1 cellular context compared by ENCODE assay signal in the genomic region with DNA sequence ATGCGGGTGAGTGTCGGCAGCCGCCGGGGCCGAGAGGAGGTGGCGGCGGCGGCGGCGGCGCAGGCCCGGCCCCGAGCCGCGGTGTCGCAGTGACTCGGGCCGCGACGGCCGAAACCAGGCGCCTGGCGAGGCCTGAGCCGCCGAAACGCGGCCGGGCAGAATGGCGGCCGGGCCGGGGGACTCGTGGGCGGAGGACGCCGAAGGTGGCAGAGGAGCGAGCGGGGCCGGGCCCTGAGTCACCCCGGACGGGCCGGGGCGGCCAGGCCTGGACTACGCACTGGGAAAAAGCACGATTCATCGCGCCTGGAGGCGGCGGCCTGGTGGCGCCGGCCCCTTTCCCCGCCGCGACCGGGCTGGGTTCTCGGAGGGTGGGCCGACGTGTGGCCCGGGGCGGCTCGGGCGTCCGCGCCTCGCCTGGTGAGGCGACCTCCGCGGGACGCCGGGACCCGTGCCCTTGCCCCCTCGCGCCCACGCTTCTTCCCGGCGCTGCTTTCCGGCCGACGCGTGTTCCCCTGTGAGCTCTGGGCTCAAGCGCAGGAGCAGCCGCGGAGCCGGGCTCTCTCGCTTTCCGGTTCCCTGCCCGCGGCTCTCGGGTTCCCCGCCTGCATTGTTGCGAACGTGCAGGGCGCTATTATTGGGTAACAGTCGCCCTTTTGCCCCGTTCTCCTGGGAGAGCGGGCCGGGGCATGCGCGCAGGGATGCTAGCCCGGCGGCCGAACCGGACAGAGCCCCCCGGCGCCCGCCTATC.
A peak's percentile ranks its signal among the peaks of the same experiment; 100 is the strongest.
TF ChIP-seq lines count a peak whose summit lies in the region.

No MANE protein-coding gene starts in this region.

TF ChIP-seq in K562, 482 proteins besides CTCF, POLR2A, EP300 and RAD21 (continued from another document and continues in another):
- TF ChIP-seq, protein P1, sequence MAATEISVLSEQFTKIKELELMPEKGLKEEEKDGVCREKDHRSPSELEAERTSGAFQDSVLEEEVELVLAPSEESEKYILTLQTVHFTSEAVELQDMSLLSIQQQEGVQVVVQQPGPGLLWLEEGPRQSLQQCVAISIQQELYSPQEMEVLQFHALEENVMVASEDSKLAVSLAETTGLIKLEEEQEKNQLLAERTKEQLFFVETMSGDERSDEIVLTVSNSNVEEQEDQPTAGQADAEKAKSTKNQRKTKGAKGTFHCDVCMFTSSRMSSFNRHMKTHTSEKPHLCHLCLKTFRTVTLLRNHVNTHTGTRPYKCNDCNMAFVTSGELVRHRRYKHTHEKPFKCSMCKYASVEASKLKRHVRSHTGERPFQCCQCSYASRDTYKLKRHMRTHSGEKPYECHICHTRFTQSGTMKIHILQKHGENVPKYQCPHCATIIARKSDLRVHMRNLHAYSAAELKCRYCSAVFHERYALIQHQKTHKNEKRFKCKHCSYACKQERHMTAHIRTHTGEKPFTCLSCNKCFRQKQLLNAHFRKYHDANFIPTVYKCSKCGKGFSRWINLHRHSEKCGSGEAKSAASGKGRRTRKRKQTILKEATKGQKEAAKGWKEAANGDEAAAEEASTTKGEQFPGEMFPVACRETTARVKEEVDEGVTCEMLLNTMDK (IDR thresholded peaks at IDR 0.05; ENCODE audit: borderline replicate concordance, insufficient read depth, low read depth, low read length, poor library complexity, severe bottlenecking): peak; percentile 1
- TF ChIP-seq, protein P2, sequence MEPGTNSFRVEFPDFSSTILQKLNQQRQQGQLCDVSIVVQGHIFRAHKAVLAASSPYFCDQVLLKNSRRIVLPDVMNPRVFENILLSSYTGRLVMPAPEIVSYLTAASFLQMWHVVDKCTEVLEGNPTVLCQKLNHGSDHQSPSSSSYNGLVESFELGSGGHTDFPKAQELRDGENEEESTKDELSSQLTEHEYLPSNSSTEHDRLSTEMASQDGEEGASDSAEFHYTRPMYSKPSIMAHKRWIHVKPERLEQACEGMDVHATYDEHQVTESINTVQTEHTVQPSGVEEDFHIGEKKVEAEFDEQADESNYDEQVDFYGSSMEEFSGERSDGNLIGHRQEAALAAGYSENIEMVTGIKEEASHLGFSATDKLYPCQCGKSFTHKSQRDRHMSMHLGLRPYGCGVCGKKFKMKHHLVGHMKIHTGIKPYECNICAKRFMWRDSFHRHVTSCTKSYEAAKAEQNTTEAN (CRISPR knock-in tag; IDR thresholded peaks at IDR 0.05): peak; percentile 81; the same call in 1 of the 2 replicates
- TF ChIP-seq NRF1 (conservative IDR thresholded peaks at IDR 0.05 in 1 of 2, IDR thresholded peaks at IDR 0.05 in 1 of 2) (peak; percentile 89), HDAC3 (IDR thresholded peaks at IDR 0.05; ENCODE audit: borderline replicate concordance, partially characterized antibody) (no peak), ZNF785 (CRISPR knock-in tag; IDR thresholded peaks at IDR 0.05) (no peak), CHD2 (IDR thresholded peaks at IDR 0.05; ENCODE audit: low read depth, low read length) (peak; percentile 48; the same call in 1 of the 2 replicates), POLR2G (IDR thresholded peaks at IDR 0.05; ENCODE audit: low read depth, low read length) (peak; percentile 72), FOXK1 (CRISPR knock-in tag; IDR thresholded peaks at IDR 0.05; ENCODE audit: borderline replicate concordance) (peak; percentile 90; the same call in 1 of the 2 replicates), HNRNPK (IDR thresholded peaks at IDR 0.05; ENCODE audit: low read depth, low read length, poor library complexity, severe bottlenecking) (no peak), CCNT2 (IDR thresholded peaks at IDR 0.05; ENCODE audit: borderline replicate concordance, extremely low read depth, insufficient read length, low read depth, low read length) (peak; percentile 48), SPI1 (IDR thresholded peaks at IDR 0.05; ENCODE audit: borderline replicate concordance, low read depth, low read length) (no peak), CBX5 (IDR thresholded peaks at IDR 0.05; ENCODE audit: borderline replicate concordance, low read depth) (0 out of 2 replicates have a peak, but pooled peaks have one; percentile 27), ZFX (CRISPR knock-in tag; IDR thresholded peaks at IDR 0.05) (peak; percentile 97), KLF16 (IDR thresholded peaks at IDR 0.05) (no peak), ZNF316 (IDR thresholded peaks at IDR 0.05) (no peak), ZNF324 (CRISPR knock-in tag; IDR thresholded peaks at IDR 0.05) (no peak), XRCC3 (IDR thresholded peaks at IDR 0.05) (no peak), ZNF699 (CRISPR knock-in tag; IDR thresholded peaks at IDR 0.05; ENCODE audit: insufficient replicate concordance) (no peak), SLC30A9 (CRISPR knock-in tag; IDR thresholded peaks at IDR 0.05) (no peak), CREB1 (IDR thresholded peaks at IDR 0.05) (peak; percentile 11; the same call in 1 of the 2 replicates), CREB1 (CRISPR knock-in tag; IDR thresholded peaks at IDR 0.05) (no peak), MCM5 (IDR thresholded peaks at IDR 0.05; ENCODE audit: low read depth) (no peak), SMAD4 (CRISPR knock-in tag; conservative IDR thresholded peaks at IDR 0.05) (peak; percentile 9), SRF (CRISPR knock-in tag; IDR thresholded peaks at IDR 0.05) (0 out of 4 replicates have a peak, but pooled peaks of 1 of the 2 experiments have one; percentile 37), ETV1 (tag; conservative IDR thresholded peaks at IDR 0.05; ENCODE audit: low read depth) (0 out of 2 replicates have a peak, but pooled peaks have one; percentile 26), MCM3 (IDR thresholded peaks at IDR 0.05) (no peak), SAP30 (IDR thresholded peaks at IDR 0.05; ENCODE audit: borderline replicate concordance, insufficient read depth, low read depth, low read length, poor library complexity, severe bottlenecking) (peak; percentile 60), ATF1 (CRISPR knock-in tag; IDR thresholded peaks at IDR 0.05) (no peak), ATF1 (tag; IDR thresholded peaks at IDR 0.05) (peak; percentile 19; the same call in 1 of the 2 replicates), MIER1 (IDR thresholded peaks at IDR 0.05; ENCODE audit: low read depth) (no peak)
- TF ChIP-seq, protein P3, sequence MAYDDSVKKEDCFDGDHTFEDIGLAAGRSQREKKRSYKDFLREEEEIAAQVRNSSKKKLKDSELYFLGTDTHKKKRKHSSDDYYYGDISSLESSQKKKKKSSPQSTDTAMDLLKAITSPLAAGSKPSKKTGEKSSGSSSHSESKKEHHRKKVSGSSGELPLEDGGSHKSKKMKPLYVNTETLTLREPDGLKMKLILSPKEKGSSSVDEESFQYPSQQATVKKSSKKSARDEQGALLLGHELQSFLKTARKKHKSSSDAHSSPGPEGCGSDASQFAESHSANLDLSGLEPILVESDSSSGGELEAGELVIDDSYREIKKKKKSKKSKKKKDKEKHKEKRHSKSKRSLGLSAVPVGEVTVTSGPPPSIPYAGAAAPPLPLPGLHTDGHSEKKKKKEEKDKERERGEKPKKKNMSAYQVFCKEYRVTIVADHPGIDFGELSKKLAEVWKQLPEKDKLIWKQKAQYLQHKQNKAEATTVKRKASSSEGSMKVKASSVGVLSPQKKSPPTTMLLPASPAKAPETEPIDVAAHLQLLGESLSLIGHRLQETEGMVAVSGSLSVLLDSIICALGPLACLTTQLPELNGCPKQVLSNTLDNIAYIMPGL (CRISPR knock-in tag; IDR thresholded peaks at IDR 0.05): peak; percentile 92
- TF ChIP-seq, protein P4, sequence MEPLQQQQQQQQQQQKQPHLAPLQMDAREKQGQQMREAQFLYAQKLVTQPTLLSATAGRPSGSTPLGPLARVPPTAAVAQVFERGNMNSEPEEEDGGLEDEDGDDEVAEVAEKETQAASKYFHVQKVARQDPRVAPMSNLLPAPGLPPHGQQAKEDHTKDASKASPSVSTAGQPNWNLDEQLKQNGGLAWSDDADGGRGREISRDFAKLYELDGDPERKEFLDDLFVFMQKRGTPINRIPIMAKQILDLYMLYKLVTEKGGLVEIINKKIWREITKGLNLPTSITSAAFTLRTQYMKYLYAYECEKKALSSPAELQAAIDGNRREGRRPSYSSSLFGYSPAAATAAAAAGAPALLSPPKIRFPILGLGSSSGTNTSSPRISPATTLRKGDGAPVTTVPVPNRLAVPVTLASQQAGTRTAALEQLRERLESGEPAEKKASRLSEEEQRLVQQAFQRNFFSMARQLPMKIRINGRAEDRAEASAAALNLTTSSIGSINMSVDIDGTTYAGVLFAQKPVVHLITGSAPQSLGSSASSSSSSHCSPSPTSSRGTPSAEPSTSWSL (CRISPR knock-in tag; IDR thresholded peaks at IDR 0.05; ENCODE audit: borderline replicate concordance): peak; percentile 92; the same call in 1 of the 2 replicates
- TF ChIP-seq, protein P5, sequence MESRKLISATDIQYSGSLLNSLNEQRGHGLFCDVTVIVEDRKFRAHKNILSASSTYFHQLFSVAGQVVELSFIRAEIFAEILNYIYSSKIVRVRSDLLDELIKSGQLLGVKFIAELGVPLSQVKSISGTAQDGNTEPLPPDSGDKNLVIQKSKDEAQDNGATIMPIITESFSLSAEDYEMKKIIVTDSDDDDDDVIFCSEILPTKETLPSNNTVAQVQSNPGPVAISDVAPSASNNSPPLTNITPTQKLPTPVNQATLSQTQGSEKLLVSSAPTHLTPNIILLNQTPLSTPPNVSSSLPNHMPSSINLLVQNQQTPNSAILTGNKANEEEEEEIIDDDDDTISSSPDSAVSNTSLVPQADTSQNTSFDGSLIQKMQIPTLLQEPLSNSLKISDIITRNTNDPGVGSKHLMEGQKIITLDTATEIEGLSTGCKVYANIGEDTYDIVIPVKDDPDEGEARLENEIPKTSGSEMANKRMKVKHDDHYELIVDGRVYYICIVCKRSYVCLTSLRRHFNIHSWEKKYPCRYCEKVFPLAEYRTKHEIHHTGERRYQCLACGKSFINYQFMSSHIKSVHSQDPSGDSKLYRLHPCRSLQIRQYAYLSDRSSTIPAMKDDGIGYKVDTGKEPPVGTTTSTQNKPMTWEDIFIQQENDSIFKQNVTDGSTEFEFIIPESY (CRISPR knock-in tag; IDR thresholded peaks at IDR 0.05): peak; percentile 53; the same call in 1 of the 2 replicates
- TF ChIP-seq, protein P6, sequence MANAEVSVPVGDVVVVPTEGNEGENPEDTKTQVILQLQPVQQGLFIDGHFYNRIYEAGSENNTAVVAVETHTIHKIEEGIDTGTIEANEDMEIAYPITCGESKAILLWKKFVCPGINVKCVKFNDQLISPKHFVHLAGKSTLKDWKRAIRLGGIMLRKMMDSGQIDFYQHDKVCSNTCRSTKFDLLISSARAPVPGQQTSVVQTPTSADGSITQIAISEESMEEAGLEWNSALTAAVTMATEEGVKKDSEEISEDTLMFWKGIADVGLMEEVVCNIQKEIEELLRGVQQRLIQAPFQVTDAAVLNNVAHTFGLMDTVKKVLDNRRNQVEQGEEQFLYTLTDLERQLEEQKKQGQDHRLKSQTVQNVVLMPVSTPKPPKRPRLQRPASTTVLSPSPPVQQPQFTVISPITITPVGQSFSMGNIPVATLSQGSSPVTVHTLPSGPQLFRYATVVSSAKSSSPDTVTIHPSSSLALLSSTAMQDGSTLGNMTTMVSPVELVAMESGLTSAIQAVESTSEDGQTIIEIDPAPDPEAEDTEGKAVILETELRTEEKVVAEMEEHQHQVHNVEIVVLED (CRISPR knock-in tag; IDR thresholded peaks at IDR 0.05): 0 out of 2 replicates have a peak, but pooled peaks have one; percentile 31
- TF ChIP-seq, protein P7, sequence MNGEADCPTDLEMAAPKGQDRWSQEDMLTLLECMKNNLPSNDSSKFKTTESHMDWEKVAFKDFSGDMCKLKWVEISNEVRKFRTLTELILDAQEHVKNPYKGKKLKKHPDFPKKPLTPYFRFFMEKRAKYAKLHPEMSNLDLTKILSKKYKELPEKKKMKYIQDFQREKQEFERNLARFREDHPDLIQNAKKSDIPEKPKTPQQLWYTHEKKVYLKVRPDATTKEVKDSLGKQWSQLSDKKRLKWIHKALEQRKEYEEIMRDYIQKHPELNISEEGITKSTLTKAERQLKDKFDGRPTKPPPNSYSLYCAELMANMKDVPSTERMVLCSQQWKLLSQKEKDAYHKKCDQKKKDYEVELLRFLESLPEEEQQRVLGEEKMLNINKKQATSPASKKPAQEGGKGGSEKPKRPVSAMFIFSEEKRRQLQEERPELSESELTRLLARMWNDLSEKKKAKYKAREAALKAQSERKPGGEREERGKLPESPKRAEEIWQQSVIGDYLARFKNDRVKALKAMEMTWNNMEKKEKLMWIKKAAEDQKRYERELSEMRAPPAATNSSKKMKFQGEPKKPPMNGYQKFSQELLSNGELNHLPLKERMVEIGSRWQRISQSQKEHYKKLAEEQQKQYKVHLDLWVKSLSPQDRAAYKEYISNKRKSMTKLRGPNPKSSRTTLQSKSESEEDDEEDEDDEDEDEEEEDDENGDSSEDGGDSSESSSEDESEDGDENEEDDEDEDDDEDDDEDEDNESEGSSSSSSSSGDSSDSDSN (IDR thresholded peaks at IDR 0.05; ENCODE audit: borderline replicate concordance in 1 of 2, low read depth in 2 of 2, low read length in 2 of 2): peak; percentile 26 to 78; a peak in 3 of 4 replicates
- TF ChIP-seq, protein P8, sequence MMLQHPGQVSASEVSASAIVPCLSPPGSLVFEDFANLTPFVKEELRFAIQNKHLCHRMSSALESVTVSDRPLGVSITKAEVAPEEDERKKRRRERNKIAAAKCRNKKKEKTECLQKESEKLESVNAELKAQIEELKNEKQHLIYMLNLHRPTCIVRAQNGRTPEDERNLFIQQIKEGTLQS (IDR thresholded peaks at IDR 0.05): no peak
- TF ChIP-seq, protein P8 (CRISPR knock-in tag; conservative IDR thresholded peaks at IDR 0.05): peak; percentile 72
- TF ChIP-seq, protein P9, sequence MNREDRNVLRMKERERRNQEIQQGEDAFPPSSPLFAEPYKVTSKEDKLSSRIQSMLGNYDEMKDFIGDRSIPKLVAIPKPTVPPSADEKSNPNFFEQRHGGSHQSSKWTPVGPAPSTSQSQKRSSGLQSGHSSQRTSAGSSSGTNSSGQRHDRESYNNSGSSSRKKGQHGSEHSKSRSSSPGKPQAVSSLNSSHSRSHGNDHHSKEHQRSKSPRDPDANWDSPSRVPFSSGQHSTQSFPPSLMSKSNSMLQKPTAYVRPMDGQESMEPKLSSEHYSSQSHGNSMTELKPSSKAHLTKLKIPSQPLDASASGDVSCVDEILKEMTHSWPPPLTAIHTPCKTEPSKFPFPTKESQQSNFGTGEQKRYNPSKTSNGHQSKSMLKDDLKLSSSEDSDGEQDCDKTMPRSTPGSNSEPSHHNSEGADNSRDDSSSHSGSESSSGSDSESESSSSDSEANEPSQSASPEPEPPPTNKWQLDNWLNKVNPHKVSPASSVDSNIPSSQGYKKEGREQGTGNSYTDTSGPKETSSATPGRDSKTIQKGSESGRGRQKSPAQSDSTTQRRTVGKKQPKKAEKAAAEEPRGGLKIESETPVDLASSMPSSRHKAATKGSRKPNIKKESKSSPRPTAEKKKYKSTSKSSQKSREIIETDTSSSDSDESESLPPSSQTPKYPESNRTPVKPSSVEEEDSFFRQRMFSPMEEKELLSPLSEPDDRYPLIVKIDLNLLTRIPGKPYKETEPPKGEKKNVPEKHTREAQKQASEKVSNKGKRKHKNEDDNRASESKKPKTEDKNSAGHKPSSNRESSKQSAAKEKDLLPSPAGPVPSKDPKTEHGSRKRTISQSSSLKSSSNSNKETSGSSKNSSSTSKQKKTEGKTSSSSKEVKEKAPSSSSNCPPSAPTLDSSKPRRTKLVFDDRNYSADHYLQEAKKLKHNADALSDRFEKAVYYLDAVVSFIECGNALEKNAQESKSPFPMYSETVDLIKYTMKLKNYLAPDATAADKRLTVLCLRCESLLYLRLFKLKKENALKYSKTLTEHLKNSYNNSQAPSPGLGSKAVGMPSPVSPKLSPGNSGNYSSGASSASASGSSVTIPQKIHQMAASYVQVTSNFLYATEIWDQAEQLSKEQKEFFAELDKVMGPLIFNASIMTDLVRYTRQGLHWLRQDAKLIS (CRISPR knock-in tag; IDR thresholded peaks at IDR 0.05): peak; percentile 88
